ENCODE assay signal across 2 cellular contexts in genomic region chr15:52078197-52078875, GRCh38.
TF ChIP-seq lines count a peak whose summit lies in the region.

No MANE protein-coding gene starts in this region.

TF ChIP-seq in GM23338, 12 proteins besides CTCF, POLR2A, EP300 and RAD21 (continued from another document):
- TF ChIP-seq ZNF462 (CRISPR knock-in tag; IDR thresholded peaks at IDR 0.05) (no peak), POLR2AphosphoS5 (IDR thresholded peaks at IDR 0.05; ENCODE audit: low read depth) (no peak), JUNB (IDR thresholded peaks at IDR 0.05; ENCODE audit: unreplicated experiment) (no peak), ZNF331 (CRISPR knock-in tag; IDR thresholded peaks at IDR 0.05; ENCODE audit: low read depth) (no peak), ZNF114 (CRISPR knock-in tag; IDR thresholded peaks at IDR 0.05) (no peak), NANOG (IDR thresholded peaks at IDR 0.05; ENCODE audit: borderline replicate concordance) (no peak), CREB1 (CRISPR knock-in tag; IDR thresholded peaks at IDR 0.05; ENCODE audit: low read depth) (no peak), REST (IDR thresholded peaks at IDR 0.05; ENCODE audit: unreplicated experiment) (no peak), STAT1 (IDR thresholded peaks at IDR 0.05; ENCODE audit: unreplicated experiment) (no peak), EZH2 (IDR thresholded peaks at IDR 0.05; ENCODE audit: low read depth, unreplicated experiment) (no peak), ETS1 (IDR thresholded peaks at IDR 0.05) (no peak)

TF ChIP-seq in WTC11, 78 proteins besides CTCF, POLR2A, EP300 and RAD21 (continued from another document):
- no peak for TF ChIP-seq ARID4B (CRISPR knock-in tag; IDR thresholded peaks at IDR 0.05; ENCODE audit: borderline replicate concordance)
